Comparison of ENCODE assay signal across 21 cellular contexts in genomic region chr5:158531899-158532298, GRCh38.
"Had no signal": no experiment of that assay in that cellular context is flagged by ENCODE, and none has a peak within 500 bp of the region (broad histone marks: within the 10 kb centered on the region; RNA-seq: fewer than 3 reads in every experiment).

No MANE protein-coding gene starts in this region.

- DNase-seq: IMR-90, Karpas-422, KG1, MM.1S, NCI-H1092 treated with DMSO at 0.1 percent for 48 hours, NCI-H1436, NCI-H187, NCI-H2029, NCI-H2081 treated with DMSO at 0.1 percent for 48 hours, NCI-H2171, NCI-H226, NCI-H446, NCI-H510A, NCI-H524 treated with DMSO at 0.1 percent for 48 hours, NCI-H774, Right ventricle myocardium superior, RPMI8226, SIG-M5 had no signal

- H3K4me3 ChIP-seq: SJSA1, SK-N-MC had no signal

- H3K36me3 ChIP-seq: SJSA1 had no signal

- H3K27ac ChIP-seq: SJSA1, SK-N-MC had no signal

- ATAC-seq: HepG2 had no signal

- H3K27me3 ChIP-seq: SJSA1 had no signal

- H3K4me1 ChIP-seq: SJSA1 had no signal

- H3K9me3 ChIP-seq: SJSA1 had no signal
